In genomic region chr1:154468480-154469240, GRCh38 we compare ENCODE assay signal across 23 cellular contexts. TPM values are rescaled to one million over a fixed set of nuclear protein-coding genes. Genes with fewer than 3 reads are reported as not detected.
A peak's percentile ranks its signal among the peaks of the same experiment; 100 is the strongest.
DNase-seq lines count a peak whose midpoint lies in the region; ATAC-seq and TF ChIP-seq lines count a peak whose summit lies in the region.
"Had no signal": no experiment of that assay in that cellular context is flagged by ENCODE, and none has a peak within 500 bp of the region (broad histone marks: within the 10 kb centered on the region; RNA-seq: fewer than 3 reads in every experiment).

No MANE protein-coding gene starts in this region.

- intact Hi-C loops in dorsolateral prefrontal cortex (cut with DNase I) = loop anchor here in 1 of 2 donors (5.0 kb wide), 2 partner anchors 41 to 121 kb away; no protein-coding TSS in a partner anchor

- no peaks in the 10 kb centered on the region for H3K9me3 ChIP-seq in neutrophil
- H3K9me3 ChIP-seq: SJSA1, transverse colon had no signal

- TF ChIP-seq CTCF in dorsolateral prefrontal cortex (IDR thresholded peaks at IDR 0.05 in 54 of 56, conservative IDR thresholded peaks at IDR 0.05 in 2 of 56; ENCODE audit: low read depth in 1 of 56, partially characterized antibody in 56 of 56) = no peak
- TF ChIP-seq CTCF in neutrophil (IDR thresholded peaks at IDR 0.05) = no peak

- ATAC-seq in GM21825 (IDR thresholded peaks at IDR 0.05; ENCODE audit: unreplicated experiment) = no peak
- ATAC-seq: effector memory CD8-positive, alpha-beta T cell; PC-3 had no signal

- peaks cover 56% of the 10 kb centered on the region for H3K36me3 ChIP-seq in neutrophil
- H3K36me3 ChIP-seq: cardiac muscle cell, transverse colon had no signal

- H3K4me3 ChIP-seq in dorsolateral prefrontal cortex (no peak overlapping the region), neutrophil (ENCODE audit: low read depth in 1 of 2, low read length in 1 of 2) (no peak overlapping the region)
- H3K4me3 ChIP-seq: cardiac muscle cell, GM23248, SJSA1, transverse colon had no signal

- H3K27me3 ChIP-seq in dorsolateral prefrontal cortex = no peaks in the 10 kb centered on the region
- H3K27me3 ChIP-seq in neutrophil = no peaks in the 10 kb centered on the region
- H3K27me3 ChIP-seq: cardiac muscle cell, SJSA1, transverse colon had no signal

- H3K4me1 ChIP-seq in neutrophil (ENCODE audit: control insufficient read depth in 1 of 2, insufficient read depth in 1 of 2, low read depth in 1 of 2, low read length in 1 of 2) = peaks cover 26 to 39% of the 10 kb centered on the region in 2 experiments
- H3K4me1 ChIP-seq: parathyroid adenoma had no signal

- DNase-seq in NCI-H2171 treated with DMSO at 0.1 percent for 48 hours (lab: John Stamatoyannopoulos, UW) = peak; percentile 43
- DNase-seq in NCI-H2171 (lab: John Stamatoyannopoulos, UW) = no peak
- DNase-seq in NCI-H1694 treated with DMSO at 0.1 percent for 48 hours (lab: John Stamatoyannopoulos, UW) = peak; percentile 93
- peak in 1 of 10 donors; percentile 63 for DNase-seq in dorsolateral prefrontal cortex
- DNase-seq in NCI-H1048 (lab: John Stamatoyannopoulos, UW) = no peak
- no peak for DNase-seq in kidney glomerular epithelial cell (lab: John Stamatoyannopoulos, UW)
- DNase-seq: 8988T; effector memory CD8-positive, alpha-beta T cell; glutamatergic neuron; GM23248; NCI-H1417 treated with DMSO at 0.1 percent for 48 hours; NCI-H82; PC-3; stimulated activated CD4-positive, alpha-beta T cell treated with anti-CD3 and anti-CD28 coated beads, Interleukin-1b, Interleukin-23, amount 100 ng/mL, for 48 hours; T-helper 9 cell; transverse colon had no signal

- H3K27ac ChIP-seq in dorsolateral prefrontal cortex (peak overlapping the region in 44 of 59 donors; percentile 0 to 85 (median 54)), neutrophil (peak overlapping the region; percentile 72)
- H3K27ac ChIP-seq: cardiac muscle cell, GM23248, parathyroid adenoma, SJSA1, transverse colon had no signal

RNA-seq across cellular contexts. Expression of gene TDRD10, which starts 33.4 kb away (rescaled TPM):
- 1 to 10 TPM in 85 of 120 experiments, under 1 TPM in 35; 0.22 to 4.0 (median 1.4) TPM for total RNA-seq in dorsolateral prefrontal cortex
- total RNA-seq: B cell, GM23248, PC-3, SJSA1 had no signal

RNA-seq across cellular contexts. Expression of gene SHE, which starts 33.6 kb away (rescaled TPM):
- 10 to 100 TPM in 5 of 120 experiments, 1 to 10 TPM in 115; 1.9 to 12.6 (median 4.5) TPM for total RNA-seq in dorsolateral prefrontal cortex
- total RNA-seq: B cell, fibroblast of lung, GM23248, PC-3, SJSA1 had no signal

Comparison
In these comparisons a context has a peak if more than half of its experiments do, and no peak if none do; other contexts are left out.
1. DNase-seq: peak in NCI-H2171 treated with DMSO at 0.1 percent for 48 hours (single experiment) and NCI-H1694 treated with DMSO at 0.1 percent for 48 hours (single experiment); none in NCI-H2171 (single experiment), NCI-H1048 (single experiment) and kidney glomerular epithelial cell (single experiment).